ENCODE assay signal across 1 cellular context in the genomic region with DNA sequence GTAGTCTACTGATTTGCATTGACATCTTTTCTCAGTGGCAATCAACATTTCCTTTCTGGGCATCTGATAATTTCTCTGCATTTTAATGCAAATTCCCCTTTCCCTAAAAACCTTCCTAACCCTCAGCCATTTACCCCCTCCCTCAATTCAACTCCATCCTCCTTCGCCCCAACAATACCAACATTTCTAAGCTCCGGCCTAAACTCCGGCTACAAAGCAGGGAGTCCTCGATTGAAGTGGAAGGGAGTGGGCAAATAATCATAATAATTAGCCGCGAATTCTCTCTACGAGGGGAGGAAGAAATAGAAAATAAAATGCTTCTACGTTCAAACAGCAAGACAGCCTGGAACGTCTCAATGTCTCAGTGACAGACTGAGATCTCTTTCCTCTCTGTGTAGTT.
TF ChIP-seq lines count a peak whose summit lies in the region.

No MANE protein-coding gene starts in this region.

TF ChIP-seq in SK-N-SH, 30 proteins besides CTCF, POLR2A, EP300 and RAD21 (continued from another document):
- TF ChIP-seq, protein P1, sequence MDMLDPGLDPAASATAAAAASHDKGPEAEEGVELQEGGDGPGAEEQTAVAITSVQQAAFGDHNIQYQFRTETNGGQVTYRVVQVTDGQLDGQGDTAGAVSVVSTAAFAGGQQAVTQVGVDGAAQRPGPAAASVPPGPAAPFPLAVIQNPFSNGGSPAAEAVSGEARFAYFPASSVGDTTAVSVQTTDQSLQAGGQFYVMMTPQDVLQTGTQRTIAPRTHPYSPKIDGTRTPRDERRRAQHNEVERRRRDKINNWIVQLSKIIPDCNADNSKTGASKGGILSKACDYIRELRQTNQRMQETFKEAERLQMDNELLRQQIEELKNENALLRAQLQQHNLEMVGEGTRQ (IDR thresholded peaks at IDR 0.05; ENCODE audit: borderline replicate concordance, low read depth, low read length): no peak
- no peak for TF ChIP-seq TAF1 (IDR thresholded peaks at IDR 0.05; ENCODE audit: borderline replicate concordance, low read depth, low read length)
- no peak for TF ChIP-seq POLR2AphosphoS5 (IDR thresholded peaks at IDR 0.05; ENCODE audit: low read depth, low read length)
- no peak for TF ChIP-seq NRF1 (IDR thresholded peaks at IDR 0.05; ENCODE audit: low read depth, low read length)
- TF ChIP-seq RFX5 (IDR thresholded peaks at IDR 0.05; ENCODE audit: low read length): no peak
- no peak for TF ChIP-seq MXI1 (IDR thresholded peaks at IDR 0.05; ENCODE audit: low read depth, low read length)
- no peak for TF ChIP-seq ZBTB33 (IDR thresholded peaks at IDR 0.05; ENCODE audit: borderline replicate concordance, low read depth)
